Comparison of ENCODE assay signal across 1 cellular context in genomic region chr17:39450847-39451581, GRCh38.
TF ChIP-seq lines count a peak whose summit lies in the region.

Gene MED1 (minus strand): TSS chr17:39451263. CDS start chr17:39451062, 201 bp downstream.

TF ChIP-seq in HepG2, 621 proteins besides CTCF, POLR2A, EP300 and RAD21 (continued from another document and continues in another):
- TF ChIP-seq TFE3 (CRISPR knock-in tag; IDR thresholded peaks at IDR 0.05) (no peak), ZHX2 (IDR thresholded peaks at IDR 0.05; ENCODE audit: low read depth) (peak; percentile 70; the same call in 1 of the 2 replicates), ZHX2 (CRISPR knock-in tag; IDR thresholded peaks at IDR 0.05; ENCODE audit: borderline replicate concordance) (no peak; the same call in 1 of the 2 replicates), KAT7 (CRISPR knock-in tag; IDR thresholded peaks at IDR 0.05; ENCODE audit: borderline replicate concordance) (no peak), HBP1 (CRISPR knock-in tag; IDR thresholded peaks at IDR 0.05; ENCODE audit: low read depth) (peak; percentile 79), ETV6 (CRISPR knock-in tag; conservative IDR thresholded peaks at IDR 0.05) (0 out of 2 replicates have a peak, but pooled peaks have one; percentile 33), BCL3 (CRISPR knock-in tag; IDR thresholded peaks at IDR 0.05) (peak; percentile 66; the same call in 1 of the 2 replicates), MXI1 (IDR thresholded peaks at IDR 0.05; ENCODE audit: borderline replicate concordance, low read depth, low read length) (peak; percentile 85; the same call in 1 of the 3 replicates), ZMYM4 (CRISPR knock-in tag; IDR thresholded peaks at IDR 0.05) (peak; percentile 91), AHDC1 (CRISPR knock-in tag; IDR thresholded peaks at IDR 0.05; ENCODE audit: borderline replicate concordance) (peak; percentile 16; the same call in 1 of the 2 replicates), MTA1 (CRISPR knock-in tag; IDR thresholded peaks at IDR 0.05; ENCODE audit: borderline replicate concordance) (no peak; the same call in 1 of the 2 replicates), ZNF274 (CRISPR knock-in tag; IDR thresholded peaks at IDR 0.05) (peak; percentile 85; the same call in 1 of the 2 replicates), GABPB1 (CRISPR knock-in tag; IDR thresholded peaks at IDR 0.05) (peak; percentile 74), ZNF430 (CRISPR knock-in tag; IDR thresholded peaks at IDR 0.05) (peak; percentile 44; the same call in 1 of the 2 replicates), ZNF44 (CRISPR knock-in tag; IDR thresholded peaks at IDR 0.05) (peak; percentile 92; the same call in 1 of the 2 replicates), TBX3 (IDR thresholded peaks at IDR 0.05; ENCODE audit: borderline replicate concordance) (no peak), ZSCAN25 (CRISPR knock-in tag; IDR thresholded peaks at IDR 0.05) (peak; percentile 69; the same call in 1 of the 2 replicates), FOSL2 (CRISPR knock-in tag; IDR thresholded peaks at IDR 0.05) (peak; percentile 31; the same call in 1 of the 2 replicates), ZNF747 (CRISPR knock-in tag; IDR thresholded peaks at IDR 0.05; ENCODE audit: borderline replicate concordance) (peak; percentile 68), ONECUT2 (CRISPR knock-in tag; IDR thresholded peaks at IDR 0.05) (0 out of 2 replicates have a peak, but pooled peaks have one; percentile 15), ELF1 (CRISPR knock-in tag; IDR thresholded peaks at IDR 0.05) (peak; percentile 86), PCBP1 (IDR thresholded peaks at IDR 0.05; ENCODE audit: borderline replicate concordance, low read depth, low read length) (no peak), ZNF766 (CRISPR knock-in tag; IDR thresholded peaks at IDR 0.05; ENCODE audit: borderline replicate concordance) (peak; percentile 75; the same call in 1 of the 2 replicates), ZNF10 (CRISPR knock-in tag; IDR thresholded peaks at IDR 0.05; ENCODE audit: borderline replicate concordance, low read depth) (no peak), HNRNPL (IDR thresholded peaks at IDR 0.05; ENCODE audit: low read depth, low read length) (no peak), ZNF337 (CRISPR knock-in tag; IDR thresholded peaks at IDR 0.05; ENCODE audit: borderline replicate concordance, low read depth) (peak; percentile 92; the same call in 1 of the 2 replicates), ZNF543 (CRISPR knock-in tag; IDR thresholded peaks at IDR 0.05) (0 out of 2 replicates have a peak, but pooled peaks have one; percentile 53), NKX3-1 (CRISPR knock-in tag; IDR thresholded peaks at IDR 0.05) (peak; percentile 56; the same call in 1 of the 2 replicates), HOXA3 (CRISPR knock-in tag; IDR thresholded peaks at IDR 0.05) (peak; percentile 94), BORCS8-MEF2B (CRISPR knock-in tag; IDR thresholded peaks at IDR 0.05) (peak; percentile 77; the same call in 1 of the 2 replicates)
- TF ChIP-seq, protein P1, sequence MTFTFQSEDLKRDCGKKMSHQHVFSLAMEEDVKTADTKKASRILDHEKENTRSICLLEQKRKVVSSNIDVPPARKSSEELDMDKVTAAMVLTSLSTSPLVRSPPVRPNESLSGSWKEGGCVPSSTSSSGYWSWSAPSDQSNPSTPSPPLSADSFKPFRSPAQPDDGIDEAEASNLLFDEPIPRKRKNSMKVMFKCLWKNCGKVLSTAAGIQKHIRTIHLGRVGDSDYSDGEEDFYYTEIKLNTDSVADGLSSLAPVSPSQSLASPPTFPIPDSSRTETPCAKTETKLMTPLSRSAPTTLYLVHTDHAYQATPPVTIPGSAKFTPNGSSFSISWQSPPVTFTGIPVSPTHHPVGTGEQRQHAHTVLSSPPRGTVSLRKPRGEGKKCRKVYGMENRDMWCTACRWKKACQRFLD (CRISPR knock-in tag; IDR thresholded peaks at IDR 0.05; ENCODE audit: borderline replicate concordance): no peak
- TF ChIP-seq, protein P2, sequence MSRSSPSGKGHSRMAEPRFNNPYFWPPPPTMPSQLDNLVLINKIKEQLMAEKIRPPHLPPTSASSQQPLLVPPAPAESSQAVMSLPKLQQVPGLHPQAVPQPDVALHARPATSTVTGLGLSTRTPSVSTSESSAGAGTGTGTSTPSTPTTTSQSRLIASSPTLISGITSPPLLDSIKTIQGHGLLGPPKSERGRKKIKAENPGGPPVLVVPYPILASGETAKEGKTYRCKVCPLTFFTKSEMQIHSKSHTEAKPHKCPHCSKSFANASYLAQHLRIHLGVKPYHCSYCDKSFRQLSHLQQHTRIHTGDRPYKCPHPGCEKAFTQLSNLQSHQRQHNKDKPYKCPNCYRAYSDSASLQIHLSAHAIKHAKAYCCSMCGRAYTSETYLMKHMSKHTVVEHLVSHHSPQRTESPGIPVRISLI (CRISPR knock-in tag; IDR thresholded peaks at IDR 0.05; ENCODE audit: borderline replicate concordance): peak; percentile 55; the same call in 1 of the 2 replicates
- TF ChIP-seq, protein P3, sequence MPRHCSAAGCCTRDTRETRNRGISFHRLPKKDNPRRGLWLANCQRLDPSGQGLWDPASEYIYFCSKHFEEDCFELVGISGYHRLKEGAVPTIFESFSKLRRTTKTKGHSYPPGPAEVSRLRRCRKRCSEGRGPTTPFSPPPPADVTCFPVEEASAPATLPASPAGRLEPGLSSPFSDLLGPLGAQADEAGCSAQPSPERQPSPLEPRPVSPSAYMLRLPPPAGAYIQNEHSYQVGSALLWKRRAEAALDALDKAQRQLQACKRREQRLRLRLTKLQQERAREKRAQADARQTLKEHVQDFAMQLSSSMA (CRISPR knock-in tag; IDR thresholded peaks at IDR 0.05): peak; percentile 83; the same call in 1 of the 2 replicates
- TF ChIP-seq, protein P4, sequence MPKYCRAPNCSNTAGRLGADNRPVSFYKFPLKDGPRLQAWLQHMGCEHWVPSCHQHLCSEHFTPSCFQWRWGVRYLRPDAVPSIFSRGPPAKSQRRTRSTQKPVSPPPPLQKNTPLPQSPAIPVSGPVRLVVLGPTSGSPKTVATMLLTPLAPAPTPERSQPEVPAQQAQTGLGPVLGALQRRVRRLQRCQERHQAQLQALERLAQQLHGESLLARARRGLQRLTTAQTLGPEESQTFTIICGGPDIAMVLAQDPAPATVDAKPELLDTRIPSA (CRISPR knock-in tag; IDR thresholded peaks at IDR 0.05; ENCODE audit: borderline replicate concordance): no peak
- TF ChIP-seq, protein P5, sequence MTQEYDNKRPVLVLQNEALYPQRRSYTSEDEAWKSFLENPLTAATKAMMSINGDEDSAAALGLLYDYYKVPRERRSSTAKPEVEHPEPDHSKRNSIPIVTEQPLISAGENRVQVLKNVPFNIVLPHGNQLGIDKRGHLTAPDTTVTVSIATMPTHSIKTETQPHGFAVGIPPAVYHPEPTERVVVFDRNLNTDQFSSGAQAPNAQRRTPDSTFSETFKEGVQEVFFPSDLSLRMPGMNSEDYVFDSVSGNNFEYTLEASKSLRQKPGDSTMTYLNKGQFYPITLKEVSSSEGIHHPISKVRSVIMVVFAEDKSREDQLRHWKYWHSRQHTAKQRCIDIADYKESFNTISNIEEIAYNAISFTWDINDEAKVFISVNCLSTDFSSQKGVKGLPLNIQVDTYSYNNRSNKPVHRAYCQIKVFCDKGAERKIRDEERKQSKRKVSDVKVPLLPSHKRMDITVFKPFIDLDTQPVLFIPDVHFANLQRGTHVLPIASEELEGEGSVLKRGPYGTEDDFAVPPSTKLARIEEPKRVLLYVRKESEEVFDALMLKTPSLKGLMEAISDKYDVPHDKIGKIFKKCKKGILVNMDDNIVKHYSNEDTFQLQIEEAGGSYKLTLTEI (CRISPR knock-in tag; conservative IDR thresholded peaks at IDR 0.05): no peak
